ENCODE assay signal across 21 cellular contexts in genomic region chr1:22291057-22291456, GRCh38.
DNase-seq lines count a peak whose midpoint lies in the region; ATAC-seq, FAIRE-seq and TF ChIP-seq lines count a peak whose summit lies in the region.
"Had no signal": no experiment of that assay in that cellular context is flagged by ENCODE, and none has a peak within 500 bp of the region (broad histone marks: within the 10 kb centered on the region; RNA-seq: fewer than 3 reads in every experiment).

No MANE protein-coding gene starts in this region.

- peaks cover 6% of the 10 kb centered on the region for H3K36me3 Mint-ChIP-seq in T-helper 17 cell (ENCODE audit: low read depth)
- H3K36me3 Mint-ChIP-seq: CD4-positive, CD25-positive, alpha-beta regulatory T cell; CD8-positive, alpha-beta memory T cell; IgD-negative memory B cell had no signal

- H3K14ac ChIP-seq in H1 (ENCODE audit: insufficient read length) (no peak overlapping the region), trophoblast cell (ENCODE audit: low read length) (no peak overlapping the region)

- H3K36me3 ChIP-seq in H1 (ENCODE audit: control insufficient read depth in 2 of 4, insufficient read depth in 4 of 4, low read length in 3 of 4), result no peaks in the 10 kb centered on the region
- H3K36me3 ChIP-seq in trophoblast cell (ENCODE audit: control insufficient read depth in 1 of 2, insufficient read depth in 2 of 2, low read length in 2 of 2), result no peaks in the 10 kb centered on the region
- H3K36me3 ChIP-seq: BE2C had no signal

- WGBS in H1 (ENCODE audit: extremely low coverage in 1 of 2, insufficient coverage in 1 of 2, insufficient read length in 1 of 2, insufficient replicate concordance in 2 of 2, low coverage in 1 of 2, low lambda C conversion rate in 2 of 2, missing lambda C conversion rate in 1 of 2), 2 experiments, result 69% methylated on average over 6 of the region's 6 CpGs; no CpG with 5 or more reads in 1 of the 2 experiments
- WGBS in trophoblast cell (ENCODE audit: extremely low coverage, insufficient coverage, insufficient read length), result no CpG with 5 or more reads among the region's 6 CpGs

- no peaks in the 10 kb centered on the region for H3K23me2 ChIP-seq in H1 (ENCODE audit: low read depth, low read length)

- POLR2A ChIA-PET in H1 (lab: Charles Lee; ENCODE audit: partially characterized antibody), result no interaction called here

- no peak for ATAC-seq in T-helper 17 cell
- ATAC-seq: GM23338, HCT116 had no signal

- TF ChIP-seq CTCF in H1 (IDR thresholded peaks at IDR 0.05; ENCODE audit: control extremely low read depth in 1 of 3, insufficient read depth in 1 of 3, low read depth in 1 of 3, low read length in 3 of 3), result no peak

- H2BK120ac ChIP-seq in H1 (replicated peaks; ENCODE audit: low read depth, low read length) (no peak overlapping the region), trophoblast cell (ENCODE audit: insufficient read depth, low read length, poor library complexity) (no peak overlapping the region)

- H2BK12ac ChIP-seq in H1 (ENCODE audit: low read depth, low read length), result no peak overlapping the region
- H2BK12ac ChIP-seq in trophoblast cell (ENCODE audit: low read length), result no peak overlapping the region

- no peak overlapping the region for H4K5ac ChIP-seq in H1 (ENCODE audit: insufficient read length, low read depth, low read length)

- no peak overlapping the region for H3K27ac Mint-ChIP-seq in T-helper 17 cell
- H3K27ac Mint-ChIP-seq: GM23338, IgD-negative memory B cell had no signal

- H3K27me3 ChIP-seq in H1 (replicated peaks in 1 of 4; ENCODE audit: control insufficient read depth in 3 of 4, extremely low read depth in 1 of 4, insufficient read depth in 3 of 4, low read length in 3 of 4) (no peaks in the 10 kb centered on the region), trophoblast cell (ENCODE audit: insufficient read depth, low read length) (no peaks in the 10 kb centered on the region)
- H3K27me3 ChIP-seq: BE2C had no signal

- TF ChIP-seq RAD21 in H1 (IDR thresholded peaks at IDR 0.05 in 1 of 2, conservative IDR thresholded peaks at IDR 0.05 in 1 of 2; ENCODE audit: low read depth in 2 of 2, low read length in 2 of 2), result no peak

- H3K79me2 ChIP-seq in H1 (ENCODE audit: control insufficient read depth in 1 of 2, insufficient read depth in 2 of 2, low read length in 2 of 2) (no peaks in the 10 kb centered on the region), trophoblast cell (ENCODE audit: control insufficient read depth, insufficient read depth, low read length, poor library complexity) (peaks cover 3% of the 10 kb centered on the region)

- H2AK5ac ChIP-seq in H1 (ENCODE audit: low read depth, low read length), result no peak overlapping the region
- no peak overlapping the region for H2AK5ac ChIP-seq in trophoblast cell (ENCODE audit: low read length)

- no peak overlapping the region for H4K8ac ChIP-seq in H1 (ENCODE audit: extremely low read depth, insufficient read depth, low read length)
- no peak overlapping the region for H4K8ac ChIP-seq in trophoblast cell (ENCODE audit: low read depth, low read length)

- DNase-seq in AG20443 (ENCODE audit: low spot score) (peak; percentile 1), T-helper 17 cell (no peak), H1 (ENCODE audit: low read depth in 1 of 2, low spot score in 2 of 2) (peak in 1 of 2 experiments; percentile 13), trophoblast cell (no peak), COLO829 (ENCODE audit: low spot score) (no peak), amygdala (lab: John Stamatoyannopoulos, UW) (no peak)
- DNase-seq in stimulated activated naive CD4-positive, alpha-beta T cell (lab: John Stamatoyannopoulos, UW), result no peak
- DNase-seq: BE2C; C1 segment of cervical spinal cord; Caco-2; CD4-positive, CD25-positive, alpha-beta regulatory T cell; CD8-positive, alpha-beta memory T cell; DMS79; GDM1 had no signal

- H3K4me1 ChIP-seq in H1 (replicated peaks in 1 of 4; ENCODE audit: control insufficient read depth in 3 of 4, insufficient read depth in 4 of 4, low read length in 3 of 4), result peaks cover 0 to 5% (median 2%) of the 10 kb centered on the region in 4 experiments; a peak in 2 of 7 replicates
- H3K4me1 ChIP-seq in trophoblast cell (ENCODE audit: control insufficient read depth in 1 of 2, insufficient read depth in 2 of 2, low read length in 2 of 2), result peaks cover 32 to 35% of the 10 kb centered on the region in 2 experiments
- H3K4me1 ChIP-seq: BE2C had no signal

- H3K79me1 ChIP-seq in H1 (ENCODE audit: low read depth, low read length), result no peaks in the 10 kb centered on the region
- H3K79me1 ChIP-seq in trophoblast cell (ENCODE audit: low read length), result peaks cover 32% of the 10 kb centered on the region

- H2BK20ac ChIP-seq in H1 (ENCODE audit: low read length), result no peak overlapping the region

- H2BK15ac ChIP-seq in H1 (ENCODE audit: low read length), result no peak overlapping the region

- no peaks in the 10 kb centered on the region for H3K4me1 Mint-ChIP-seq in T-helper 17 cell
- H3K4me1 Mint-ChIP-seq: CD4-positive, CD25-positive, alpha-beta regulatory T cell; CD8-positive, alpha-beta memory T cell; IgD-negative memory B cell had no signal

- no peak overlapping the region for H3K18ac ChIP-seq in H1 (ENCODE audit: extremely low read depth, low read length)
- no peak overlapping the region for H3K18ac ChIP-seq in trophoblast cell (ENCODE audit: low read length)

- H3K4me3 ChIP-seq in H1 (ENCODE audit: extremely low read depth in 1 of 4, insufficient read depth in 2 of 4, low read depth in 3 of 4, low read length in 4 of 4) (no peak overlapping the region), trophoblast cell (ENCODE audit: low read depth, low read length) (no peak overlapping the region)
- H3K4me3 ChIP-seq: GM23338 had no signal

- CTCF ChIA-PET in H1 (lab: Charles Lee; ENCODE audit: partially characterized antibody), result interaction anchor here (1.2 to 2.2 kb wide), 5 partner anchors 11 to 262 kb away, joined by 3 to 6 read pairs (median 5); no protein-coding TSS in a partner anchor

- H3K4me2 ChIP-seq in H1 (ENCODE audit: insufficient read depth in 1 of 2, low read depth in 2 of 2, low read length in 2 of 2), result no peak overlapping the region
- H3K4me2 ChIP-seq in trophoblast cell (ENCODE audit: low read length), result no peak overlapping the region
- H3K4me2 ChIP-seq: GM23338 had no signal

- H2AFZ ChIP-seq in H1 (ENCODE audit: low read length), result no peak overlapping the region
- no peak overlapping the region for H2AFZ ChIP-seq in trophoblast cell (ENCODE audit: insufficient read depth, low read length, poor library complexity)
- H2AFZ ChIP-seq: GM23338 had no signal

- H3K27me3 Mint-ChIP-seq in T-helper 17 cell, result peaks cover 53% of the 10 kb centered on the region

- no peak overlapping the region for H3K23ac ChIP-seq in H1 (ENCODE audit: insufficient read length)
- H3K23ac ChIP-seq in trophoblast cell (ENCODE audit: low read length), result no peak overlapping the region

- H3K4ac ChIP-seq in H1 (replicated peaks; ENCODE audit: insufficient read length, low read depth, low read length) (no peak overlapping the region), trophoblast cell (ENCODE audit: low read depth, low read length) (no peak overlapping the region)

- no peak for FAIRE-seq in H1 (lab: Jason Lieb, UNC)
- FAIRE-seq: D721Med, GM12892, GM18507, HTR-8/SVneo had no signal

- H4K20me1 ChIP-seq in H1 (replicated peaks in 1 of 2; ENCODE audit: control insufficient read depth in 1 of 2, insufficient read depth in 2 of 2, low read length in 2 of 2), result no peaks in the 10 kb centered on the region

- H4K12ac ChIP-seq in trophoblast cell (ENCODE audit: low read depth, low read length), result no peak overlapping the region

- peak overlapping the region; percentile 7 for H3K4me3 Mint-ChIP-seq in T-helper 17 cell
- H3K4me3 Mint-ChIP-seq: CD4-positive, CD25-positive, alpha-beta regulatory T cell; CD8-positive, alpha-beta memory T cell; GM23338; IgD-negative memory B cell had no signal

- TF ChIP-seq POLR2A in H1 (IDR thresholded peaks at IDR 0.05; ENCODE audit: control extremely low read depth in 1 of 2, low read depth in 2 of 2, low read length in 2 of 2), result no peak

- no peak overlapping the region for H4K91ac ChIP-seq in H1 (replicated peaks; ENCODE audit: insufficient read length, low read length)
- H4K91ac ChIP-seq in trophoblast cell (ENCODE audit: low read depth, low read length), result peak overlapping the region; percentile 16

- H3K9me3 ChIP-seq in T-helper 17 cell (ENCODE audit: control insufficient read depth, low read length, poor library complexity, severe bottlenecking) (no peaks in the 10 kb centered on the region), H1 (ENCODE audit: insufficient read depth in 2 of 2, low read depth in 1 of 2, low read length in 1 of 2) (0 out of 4 replicates have a peak, but pooled peaks cover 0 to 7% of the 10 kb centered on the region in 2 experiments), trophoblast cell (ENCODE audit: insufficient read depth, low read depth, low read length) (peaks cover 2% of the 10 kb centered on the region)
- H3K9me3 ChIP-seq: BE2C, Caco-2 had no signal

- H3K9ac ChIP-seq in H1 (replicated peaks in 1 of 4; ENCODE audit: extremely low read depth in 1 of 4, low read depth in 3 of 4, low read length in 3 of 4) (no peak overlapping the region), trophoblast cell (ENCODE audit: low read length) (no peak overlapping the region)

- H3K27ac ChIP-seq in H1 (ENCODE audit: low read depth, low read length), result no peak overlapping the region
- H3K27ac ChIP-seq in trophoblast cell (ENCODE audit: low read depth, low read length), result peak overlapping the region; percentile 30

- no peak overlapping the region for H2BK5ac ChIP-seq in H1 (ENCODE audit: low read depth, low read length)
- no peak overlapping the region for H2BK5ac ChIP-seq in trophoblast cell (ENCODE audit: low read depth, low read length, poor library complexity)

- H3K56ac ChIP-seq in H1 (replicated peaks; ENCODE audit: insufficient read length, low read depth, low read length), result no peak overlapping the region

- TF ChIP-seq EP300 in H1 (IDR thresholded peaks at IDR 0.05; ENCODE audit: borderline replicate concordance in 1 of 2, low read depth in 2 of 2, low read length in 2 of 2), result no peak

TF ChIP-seq in H1, 55 proteins besides CTCF, POLR2A, EP300 and RAD21:
- TF ChIP-seq KDM1A (IDR thresholded peaks at IDR 0.05; ENCODE audit: borderline replicate concordance, low read length) (peak; percentile 44; the same call in 1 of the 2 replicates), NRF1 (IDR thresholded peaks at IDR 0.05; ENCODE audit: low read depth, low read length) (no peak)
